ENCODE assay signal across 9 cellular contexts in the genomic region with DNA sequence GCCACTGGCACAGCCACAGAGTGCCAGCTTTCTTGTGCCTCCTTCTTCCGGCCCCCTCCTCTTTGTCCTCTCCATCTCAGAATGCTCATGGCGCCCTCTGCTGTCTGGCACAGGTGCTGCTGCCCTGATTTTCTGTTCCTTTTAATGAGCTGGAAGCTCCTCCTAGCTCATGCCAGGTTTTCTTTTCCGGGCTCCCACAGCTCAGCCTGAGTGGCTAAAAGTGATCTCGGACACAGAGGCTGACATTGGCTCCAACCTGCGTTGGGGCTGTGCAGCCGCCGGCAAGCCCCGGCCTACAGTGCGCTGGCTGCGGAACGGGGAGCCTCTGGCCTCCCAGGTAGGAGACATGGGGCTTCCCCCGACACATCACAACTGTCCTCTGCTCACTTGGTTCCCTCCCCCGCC. TPM values are rescaled to one million over a fixed set of nuclear protein-coding genes. Genes with fewer than 3 reads are reported as not detected.
A peak's percentile ranks its signal among the peaks of the same experiment; 100 is the strongest.
DNase-seq lines count a peak whose midpoint lies in the region; ATAC-seq, FAIRE-seq and TF ChIP-seq lines count a peak whose summit lies in the region.
"Had no signal": no experiment of that assay in that cellular context is flagged by ENCODE, and none has a peak within 500 bp of the region (broad histone marks: within the 10 kb centered on the region; RNA-seq: fewer than 3 reads in every experiment).

No MANE protein-coding gene starts in this region.

- no peak overlapping the region for H3K4me3 ChIP-seq in A549
- H3K4me3 ChIP-seq in kidney epithelial cell (ENCODE audit: low read depth, low read length), result no peak overlapping the region

- TF ChIP-seq EP300 in A549 (IDR thresholded peaks at IDR 0.05), result no peak

- no peak for FAIRE-seq in A549 (lab: Jason Lieb, UNC)

- H3K4me1 Mint-ChIP-seq in central memory CD8-positive, alpha-beta T cell, result peaks cover 6% of the 10 kb centered on the region

- H3K4me2 ChIP-seq in A549, result no peak overlapping the region

- H3K27me3 Mint-ChIP-seq in central memory CD8-positive, alpha-beta T cell, result peaks cover 11% of the 10 kb centered on the region
- H3K27me3 Mint-ChIP-seq: stimulated activated naive CD8-positive, alpha-beta T cell treated with anti-CD3 and anti-CD28 coated beads, Interleukin-15, Interleukin-2, amounts not matched to agents 100 ng/mL and 50 ng/mL, for 24 hours had no signal

- no peaks in the 10 kb centered on the region for H3K9me3 Mint-ChIP-seq in central memory CD8-positive, alpha-beta T cell
- H3K9me3 Mint-ChIP-seq: stimulated activated naive CD8-positive, alpha-beta T cell treated with anti-CD3 and anti-CD28 coated beads, Interleukin-15, Interleukin-2, amounts not matched to agents 100 ng/mL and 50 ng/mL, for 24 hours had no signal

- WGBS in A549 (ENCODE audit: missing lambda C conversion rate), result 42% methylated on average over 13 of the region's 13 CpGs

- no peak for TF ChIP-seq POLR2A in A549 (IDR thresholded peaks at IDR 0.05; ENCODE audit: low read length)

- H3K27ac ChIP-seq in A549, result no peak overlapping the region

- H3K27ac Mint-ChIP-seq in central memory CD8-positive, alpha-beta T cell (ENCODE audit: low read depth), result no peak overlapping the region
- H3K27ac Mint-ChIP-seq: stimulated activated naive CD8-positive, alpha-beta T cell treated with anti-CD3 and anti-CD28 coated beads, Interleukin-15, Interleukin-2, amounts not matched to agents 100 ng/mL and 50 ng/mL, for 24 hours had no signal

- peak; percentile 80 to 89 for TF ChIP-seq RAD21 in A549 (conservative IDR thresholded peaks at IDR 0.05 in 1 of 2, IDR thresholded peaks at IDR 0.05 in 1 of 2)

- peak; percentile 53 to 86; a peak in 4 of 6 replicates for ATAC-seq in A549
- no peak for ATAC-seq in central memory CD8-positive, alpha-beta T cell (replicated peaks; ENCODE audit: extremely low read depth, poor library complexity, severe bottlenecking)
- no peak for ATAC-seq in GM21576 (IDR thresholded peaks at IDR 0.05; ENCODE audit: unreplicated experiment)

- peak; percentile 62 to 78 for DNase-seq in A549 (ENCODE audit: low read depth in 1 of 2, low spot score in 1 of 2)
- peak; percentile 64 for DNase-seq in GM19240 (ENCODE audit: insufficient read length, low spot score)
- DNase-seq in NCI-H2196 treated with DMSO at 0.1 percent for 48 hours (lab: John Stamatoyannopoulos, UW; ENCODE audit: unreplicated experiment), result peak; percentile 65
- peak; percentile 71 for DNase-seq in activated CD4-positive, CD25-positive, alpha-beta regulatory T cell treated with anti-CD3 and anti-CD28 coated beads, Interleukin-2, amount 50 U/mL, for 72 hours
- DNase-seq in central memory CD8-positive, alpha-beta T cell (ENCODE audit: low spot score in 2 of 2), result peak; percentile 52 to 53
- peak; percentile 23 for DNase-seq in kidney epithelial cell (ENCODE audit: low read depth)
- DNase-seq in stimulated activated CD4-positive, alpha-beta T cell treated with anti-CD3 and anti-CD28 coated beads, Interleukin-2, amount 100 ng/mL, for 24 hours, result peak; percentile 74 to 83

- no peaks in the 10 kb centered on the region for H3K9me3 ChIP-seq in A549

- POLR2A ChIA-PET in A549 (lab: Yijun Ruan, JAX), result interaction anchor here (0.8 kb wide), 1 partner anchor 17 kb away, joined by 3 read pairs; no protein-coding TSS in a partner anchor

- no peaks in the 10 kb centered on the region for H3K36me3 ChIP-seq in kidney epithelial cell (ENCODE audit: control insufficient read depth, insufficient read depth, low read length)

- peaks cover 1% of the 10 kb centered on the region for H3K36me3 Mint-ChIP-seq in central memory CD8-positive, alpha-beta T cell (ENCODE audit: insufficient read depth)

- peaks cover 12% of the 10 kb centered on the region for H3K27me3 ChIP-seq in kidney epithelial cell (ENCODE audit: control insufficient read depth, insufficient read depth, low read length)

- CTCF ChIA-PET in A549 (lab: Yijun Ruan, JAX), result interaction anchor here (0.6 to 6.0 kb wide), 78 partner anchors 9 to 504 kb away, joined by 3 to 152 read pairs (median 4); partner anchors contain the start of genes CNTN2, TMCC2 and TMEM81

- H3K4me3 Mint-ChIP-seq in central memory CD8-positive, alpha-beta T cell, result no peak overlapping the region
- H3K4me3 Mint-ChIP-seq: stimulated activated naive CD8-positive, alpha-beta T cell treated with anti-CD3 and anti-CD28 coated beads, Interleukin-15, Interleukin-2, amounts not matched to agents 100 ng/mL and 50 ng/mL, for 24 hours had no signal

- TF ChIP-seq CTCF in A549 (IDR thresholded peaks at IDR 0.05), result peak; percentile 88
- TF ChIP-seq CTCF in kidney epithelial cell (IDR thresholded peaks at IDR 0.05; ENCODE audit: insufficient read depth, low read length, poor library complexity, severe bottlenecking), result peak; percentile 91

- H3K4me1 ChIP-seq in A549, result no peaks in the 10 kb centered on the region

TF ChIP-seq in A549, 52 proteins besides CTCF, POLR2A, EP300 and RAD21:
- TF ChIP-seq ZNF302 (CRISPR knock-in tag; IDR thresholded peaks at IDR 0.05), result no peak
- TF ChIP-seq MAZ (IDR thresholded peaks at IDR 0.05; ENCODE audit: borderline replicate concordance, low read depth, low read length), result peak; percentile 81; the same call in 1 of the 2 replicates
- peak; percentile 91 for TF ChIP-seq SMC3 (IDR thresholded peaks at IDR 0.05)
- TF ChIP-seq RCOR1 (IDR thresholded peaks at IDR 0.05; ENCODE audit: low read depth, low read length), result no peak

RNA-seq across cellular contexts. Expression of gene CNTN2, which starts 18.7 kb away (rescaled TPM):
- polyA plus RNA-seq in A549 (2011; rRNA removed), result not detected in 2 replicates
- polyA plus RNA-seq in A549 (2012; cell fraction: cytosol; rRNA removed), result 0.03 TPM in 1 of 2 replicates, not detected in the other
- 0.02 TPM in 1 of 2 replicates, not detected in the other for polyA plus RNA-seq in A549 (2012; cell fraction: nucleus; rRNA removed)
- not detected in 3 replicates for polyA plus RNA-seq in A549 (2017; fragmentation: RNase III; extraction: RNeasy Plus Mini Kit Qiagen cat#74134 plus additional on column Dnase treatment)
- polyA minus RNA-seq in A549 (2011; rRNA and poly(A)+ RNA removed), result not detected in 2 replicates
- total RNA-seq in kidney epithelial cell, result not detected in 2 replicates

RNA-seq across cellular contexts. Expression of gene TMEM81, which starts 22.6 kb away (rescaled TPM):
- polyA plus RNA-seq in A549 (2011; rRNA removed) (4.3 and 5.4 TPM in 2 replicates), A549 (2017; fragmentation: RNase III; extraction: RNeasy Plus Mini Kit Qiagen cat#74134 plus additional on column Dnase treatment) (2.0 to 2.3 TPM (median 2.2 TPM) in 3 replicates)
- 1.4 and 1.5 TPM in 2 replicates for polyA plus RNA-seq in A549 (2012; cell fraction: cytosol; rRNA removed)
- 1.8 and 3.6 TPM in 2 replicates for polyA plus RNA-seq in A549 (2012; cell fraction: nucleus; rRNA removed)
- polyA minus RNA-seq in A549 (2011; rRNA and poly(A)+ RNA removed), result 6.2 and 7.4 TPM in 2 replicates
- total RNA-seq in kidney epithelial cell, result 3.0 and 3.6 TPM in 2 replicates

Comparison
In these comparisons a context has a peak if more than half of its experiments do, and no peak if none do; other contexts are left out.
1. ATAC-seq: peak in A549 (2 of 2); none in central memory CD8-positive, alpha-beta T cell (single experiment) and GM21576 (single experiment).
2. DNase-seq: peak in every context shown above with its lines; median percentile 78 in stimulated activated CD4-positive, alpha-beta T cell treated with anti-CD3 and anti-CD28 coated beads, Interleukin-2, amount 100 ng/mL, for 24 hours; 71 in activated CD4-positive, CD25-positive, alpha-beta regulatory T cell treated with anti-CD3 and anti-CD28 coated beads, Interleukin-2, amount 50 U/mL, for 72 hours; 70 in A549; 65 in NCI-H2196 treated with DMSO at 0.1 percent for 48 hours; 64 in GM19240; 52 in central memory CD8-positive, alpha-beta T cell; 23 in kidney epithelial cell.